Comparison of ENCODE assay signal across 1 cellular context in the genomic region with DNA sequence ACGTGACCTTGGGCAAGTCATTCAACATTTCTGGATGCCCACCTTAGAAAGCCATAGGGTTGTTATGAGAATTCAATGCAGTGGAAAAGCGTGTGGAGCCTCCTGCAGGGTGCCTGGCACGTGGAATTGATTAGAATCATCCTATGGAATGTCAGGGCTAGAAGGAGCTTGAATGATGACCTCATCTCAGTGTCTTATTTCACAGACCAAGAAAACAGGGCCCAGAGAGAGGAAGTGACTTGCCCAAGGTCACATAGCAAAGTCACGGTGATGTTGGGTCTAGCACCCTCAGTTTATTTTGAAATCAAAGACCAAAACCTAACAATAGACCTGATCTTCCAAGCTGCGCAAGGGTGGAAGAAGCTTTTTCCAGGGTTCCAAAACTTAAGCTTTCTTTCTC.
TF ChIP-seq lines count a peak whose summit lies in the region.

No MANE protein-coding gene starts in this region.

TF ChIP-seq in SK-N-SH treated with all-trans-retinoic acid at 6 μM for 48 hours, 23 proteins besides CTCF, POLR2A, EP300 and RAD21 (continued from another document):
- TF ChIP-seq, protein P1, sequence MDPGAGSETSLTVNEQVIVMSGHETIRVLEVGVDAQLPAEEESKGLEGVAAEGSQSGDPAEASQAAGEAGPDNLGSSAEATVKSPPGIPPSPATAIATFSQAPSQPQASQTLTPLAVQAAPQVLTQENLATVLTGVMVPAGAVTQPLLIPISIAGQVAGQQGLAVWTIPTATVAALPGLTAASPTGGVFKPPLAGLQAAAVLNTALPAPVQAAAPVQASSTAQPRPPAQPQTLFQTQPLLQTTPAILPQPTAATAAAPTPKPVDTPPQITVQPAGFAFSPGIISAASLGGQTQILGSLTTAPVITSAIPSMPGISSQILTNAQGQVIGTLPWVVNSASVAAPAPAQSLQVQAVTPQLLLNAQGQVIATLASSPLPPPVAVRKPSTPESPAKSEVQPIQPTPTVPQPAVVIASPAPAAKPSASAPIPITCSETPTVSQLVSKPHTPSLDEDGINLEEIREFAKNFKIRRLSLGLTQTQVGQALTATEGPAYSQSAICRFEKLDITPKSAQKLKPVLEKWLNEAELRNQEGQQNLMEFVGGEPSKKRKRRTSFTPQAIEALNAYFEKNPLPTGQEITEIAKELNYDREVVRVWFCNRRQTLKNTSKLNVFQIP (CRISPR knock-in tag; IDR thresholded peaks at IDR 0.05; ENCODE audit: borderline replicate concordance, low read depth): no peak
- TF ChIP-seq, protein P2, sequence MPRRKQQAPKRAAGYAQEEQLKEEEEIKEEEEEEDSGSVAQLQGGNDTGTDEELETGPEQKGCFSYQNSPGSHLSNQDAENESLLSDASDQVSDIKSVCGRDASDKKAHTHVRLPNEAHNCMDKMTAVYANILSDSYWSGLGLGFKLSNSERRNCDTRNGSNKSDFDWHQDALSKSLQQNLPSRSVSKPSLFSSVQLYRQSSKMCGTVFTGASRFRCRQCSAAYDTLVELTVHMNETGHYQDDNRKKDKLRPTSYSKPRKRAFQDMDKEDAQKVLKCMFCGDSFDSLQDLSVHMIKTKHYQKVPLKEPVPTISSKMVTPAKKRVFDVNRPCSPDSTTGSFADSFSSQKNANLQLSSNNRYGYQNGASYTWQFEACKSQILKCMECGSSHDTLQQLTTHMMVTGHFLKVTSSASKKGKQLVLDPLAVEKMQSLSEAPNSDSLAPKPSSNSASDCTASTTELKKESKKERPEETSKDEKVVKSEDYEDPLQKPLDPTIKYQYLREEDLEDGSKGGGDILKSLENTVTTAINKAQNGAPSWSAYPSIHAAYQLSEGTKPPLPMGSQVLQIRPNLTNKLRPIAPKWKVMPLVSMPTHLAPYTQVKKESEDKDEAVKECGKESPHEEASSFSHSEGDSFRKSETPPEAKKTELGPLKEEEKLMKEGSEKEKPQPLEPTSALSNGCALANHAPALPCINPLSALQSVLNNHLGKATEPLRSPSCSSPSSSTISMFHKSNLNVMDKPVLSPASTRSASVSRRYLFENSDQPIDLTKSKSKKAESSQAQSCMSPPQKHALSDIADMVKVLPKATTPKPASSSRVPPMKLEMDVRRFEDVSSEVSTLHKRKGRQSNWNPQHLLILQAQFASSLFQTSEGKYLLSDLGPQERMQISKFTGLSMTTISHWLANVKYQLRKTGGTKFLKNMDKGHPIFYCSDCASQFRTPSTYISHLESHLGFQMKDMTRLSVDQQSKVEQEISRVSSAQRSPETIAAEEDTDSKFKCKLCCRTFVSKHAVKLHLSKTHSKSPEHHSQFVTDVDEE (CRISPR knock-in tag; IDR thresholded peaks at IDR 0.05): no peak
- TF ChIP-seq ZFP30 (CRISPR knock-in tag; IDR thresholded peaks at IDR 0.05) (no peak), GLIS3 (CRISPR knock-in tag; IDR thresholded peaks at IDR 0.05) (no peak), ZNF70 (CRISPR knock-in tag; IDR thresholded peaks at IDR 0.05) (no peak), OSR1 (CRISPR knock-in tag; IDR thresholded peaks at IDR 0.05) (no peak)
